In the genomic region with DNA sequence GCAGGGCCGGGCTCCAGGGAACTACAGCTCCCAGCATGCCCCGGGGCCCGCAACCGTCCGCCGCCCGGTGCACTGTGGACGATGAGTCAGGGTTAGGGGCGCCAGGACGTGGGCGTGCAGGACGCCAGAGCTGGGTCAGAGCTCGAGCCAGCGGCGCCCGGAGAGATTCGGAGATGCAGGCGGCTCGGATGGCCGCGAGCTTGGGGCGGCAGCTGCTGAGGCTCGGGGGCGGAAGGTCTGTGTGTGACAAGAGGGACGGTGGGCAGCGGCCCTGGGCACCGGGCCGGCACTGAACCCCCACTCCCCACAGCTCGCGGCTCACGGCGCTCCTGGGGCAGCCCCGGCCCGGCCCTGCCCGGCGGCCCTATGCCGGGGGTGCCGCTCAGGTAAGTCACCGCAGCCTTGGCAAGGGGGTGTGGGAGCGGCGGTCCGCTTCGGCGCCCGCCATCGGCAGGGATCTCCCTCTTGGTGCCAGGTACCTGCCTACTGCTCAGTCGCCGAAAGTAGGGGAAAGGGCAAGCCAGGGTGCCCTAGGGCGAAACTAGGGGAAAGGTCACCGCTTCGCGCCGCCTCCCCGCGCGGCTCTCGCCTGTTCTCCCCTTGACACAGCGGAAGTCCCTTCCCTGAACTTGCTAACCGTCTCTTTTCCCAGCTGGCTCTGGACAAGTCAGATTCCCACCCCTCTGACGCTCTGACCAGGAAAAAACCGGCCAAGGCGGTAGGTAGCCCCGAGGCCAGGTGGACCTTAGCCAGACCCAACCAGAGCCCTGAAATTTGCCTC, we compare ENCODE assay signal across 1 cellular context.
A peak's percentile ranks its signal among the peaks of the same experiment; 100 is the strongest.
TF ChIP-seq lines count a peak whose summit lies in the region.

A gene (plus strand): TSS at position 127 of the 781 bp plus-strand sequence. CDS start 47 bp downstream, at position 174.
A gene (minus strand): TSS at position 25 of the 781 bp plus-strand sequence.

TF ChIP-seq in HEK293, 187 proteins besides CTCF, POLR2A, EP300 and RAD21 (continued from another document):
- TF ChIP-seq, protein P1, sequence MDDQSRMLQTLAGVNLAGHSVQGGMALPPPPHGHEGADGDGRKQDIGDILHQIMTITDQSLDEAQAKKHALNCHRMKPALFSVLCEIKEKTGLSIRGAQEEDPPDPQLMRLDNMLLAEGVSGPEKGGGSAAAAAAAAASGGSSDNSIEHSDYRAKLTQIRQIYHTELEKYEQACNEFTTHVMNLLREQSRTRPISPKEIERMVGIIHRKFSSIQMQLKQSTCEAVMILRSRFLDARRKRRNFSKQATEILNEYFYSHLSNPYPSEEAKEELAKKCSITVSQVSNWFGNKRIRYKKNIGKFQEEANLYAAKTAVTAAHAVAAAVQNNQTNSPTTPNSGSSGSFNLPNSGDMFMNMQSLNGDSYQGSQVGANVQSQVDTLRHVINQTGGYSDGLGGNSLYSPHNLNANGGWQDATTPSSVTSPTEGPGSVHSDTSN (CRISPR knock-in tag; IDR thresholded peaks at IDR 0.05) = 0 out of 2 replicates have a peak, but pooled peaks have one; percentile 65
- TF ChIP-seq, protein P2, sequence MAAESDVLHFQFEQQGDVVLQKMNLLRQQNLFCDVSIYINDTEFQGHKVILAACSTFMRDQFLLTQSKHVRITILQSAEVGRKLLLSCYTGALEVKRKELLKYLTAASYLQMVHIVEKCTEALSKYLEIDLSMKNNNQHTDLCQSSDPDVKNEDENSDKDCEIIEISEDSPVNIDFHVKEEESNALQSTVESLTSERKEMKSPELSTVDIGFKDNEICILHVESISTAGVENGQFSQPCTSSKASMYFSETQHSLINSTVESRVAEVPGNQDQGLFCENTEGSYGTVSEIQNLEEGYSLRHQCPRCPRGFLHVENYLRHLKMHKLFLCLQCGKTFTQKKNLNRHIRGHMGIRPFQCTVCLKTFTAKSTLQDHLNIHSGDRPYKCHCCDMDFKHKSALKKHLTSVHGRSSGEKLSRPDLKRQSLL (tag by site-specific recombination; IDR thresholded peaks at IDR 0.05) = peak; percentile 86
- TF ChIP-seq ZNF501 (tag by site-specific recombination; IDR thresholded peaks at IDR 0.05) (peak; percentile 79), ZNF394 (tag by site-specific recombination; IDR thresholded peaks at IDR 0.05; ENCODE audit: borderline replicate concordance) (peak; percentile 35; the same call in 1 of the 2 replicates), ZIC2 (tag by site-specific recombination; IDR thresholded peaks at IDR 0.05) (peak; percentile 59), IKZF3 (tag by site-specific recombination; IDR thresholded peaks at IDR 0.05) (peak; percentile 68; the same call in 1 of the 2 replicates), ZNF292 (tag by site-specific recombination; IDR thresholded peaks at IDR 0.05; ENCODE audit: borderline replicate concordance, low read depth) (0 out of 2 replicates have a peak, but pooled peaks have one; percentile 1), KLF16 (tag by site-specific recombination; IDR thresholded peaks at IDR 0.05) (peak; percentile 78), GLIS2 (tag by site-specific recombination; IDR thresholded peaks at IDR 0.05) (peak; percentile 62), REPIN1 (tag by site-specific recombination; IDR thresholded peaks at IDR 0.05; ENCODE audit: low read depth) (0 out of 2 replicates have a peak, but pooled peaks have one; percentile 13), SP7 (tag by site-specific recombination; IDR thresholded peaks at IDR 0.05) (peak; percentile 63), ZNF561 (tag by site-specific recombination; IDR thresholded peaks at IDR 0.05; ENCODE audit: borderline replicate concordance) (peak; percentile 71; the same call in 1 of the 2 replicates), KLF7 (tag by site-specific recombination; IDR thresholded peaks at IDR 0.05; ENCODE audit: borderline replicate concordance) (0 out of 2 replicates have a peak, but pooled peaks have one; percentile 20), ZFP37 (tag by site-specific recombination; IDR thresholded peaks at IDR 0.05) (peak; percentile 64; the same call in 1 of the 2 replicates), ZNF184 (tag by site-specific recombination; IDR thresholded peaks at IDR 0.05) (0 out of 2 replicates have a peak, but pooled peaks have one; percentile 43), ZNF223 (tag by site-specific recombination; IDR thresholded peaks at IDR 0.05) (no peak), ZNF146 (tag by site-specific recombination; IDR thresholded peaks at IDR 0.05) (peak; percentile 10; the same call in 1 of the 2 replicates), SP3 (tag by site-specific recombination; IDR thresholded peaks at IDR 0.05) (peak; percentile 70), YY1 (tag by site-specific recombination; IDR thresholded peaks at IDR 0.05) (peak; percentile 26; the same call in 1 of the 2 replicates), KLF8 (tag by site-specific recombination; IDR thresholded peaks at IDR 0.05) (0 out of 2 replicates have a peak, but pooled peaks have one; percentile 53), ZNF335 (tag by site-specific recombination; conservative IDR thresholded peaks at IDR 0.05) (peak; percentile 98), SP2 (tag by site-specific recombination; IDR thresholded peaks at IDR 0.05) (0 out of 2 replicates have a peak, but pooled peaks have one; percentile 2), ZNF600 (tag by site-specific recombination; IDR thresholded peaks at IDR 0.05) (peak; percentile 79), ZBTB1 (tag by site-specific recombination; IDR thresholded peaks at IDR 0.05) (no peak)
- TF ChIP-seq, protein P3, sequence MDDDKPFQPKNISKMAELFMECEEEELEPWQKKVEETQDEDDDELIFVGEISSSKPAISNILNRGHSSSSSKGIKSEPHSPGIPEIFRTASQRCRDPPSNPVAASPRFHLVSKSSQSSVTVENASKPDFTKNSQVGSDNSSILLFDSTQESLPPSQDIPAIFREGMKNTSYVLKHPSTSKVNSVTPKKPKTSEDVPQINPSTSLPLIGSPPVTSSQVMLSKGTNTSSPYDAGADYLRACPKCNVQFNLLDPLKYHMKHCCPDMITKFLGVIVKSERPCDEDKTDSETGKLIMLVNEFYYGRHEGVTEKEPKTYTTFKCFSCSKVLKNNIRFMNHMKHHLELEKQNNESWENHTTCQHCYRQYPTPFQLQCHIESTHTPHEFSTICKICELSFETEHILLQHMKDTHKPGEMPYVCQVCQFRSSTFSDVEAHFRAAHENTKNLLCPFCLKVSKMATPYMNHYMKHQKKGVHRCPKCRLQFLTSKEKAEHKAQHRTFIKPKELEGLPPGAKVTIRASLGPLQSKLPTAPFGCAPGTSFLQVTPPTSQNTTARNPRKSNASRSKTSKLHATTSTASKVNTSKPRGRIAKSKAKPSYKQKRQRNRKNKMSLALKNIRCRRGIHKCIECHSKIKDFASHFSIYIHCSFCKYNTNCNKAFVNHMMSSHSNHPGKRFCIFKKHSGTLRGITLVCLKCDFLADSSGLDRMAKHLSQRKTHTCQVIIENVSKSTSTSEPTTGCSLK (tag by site-specific recombination; IDR thresholded peaks at IDR 0.05) = no peak
- TF ChIP-seq, protein P4, sequence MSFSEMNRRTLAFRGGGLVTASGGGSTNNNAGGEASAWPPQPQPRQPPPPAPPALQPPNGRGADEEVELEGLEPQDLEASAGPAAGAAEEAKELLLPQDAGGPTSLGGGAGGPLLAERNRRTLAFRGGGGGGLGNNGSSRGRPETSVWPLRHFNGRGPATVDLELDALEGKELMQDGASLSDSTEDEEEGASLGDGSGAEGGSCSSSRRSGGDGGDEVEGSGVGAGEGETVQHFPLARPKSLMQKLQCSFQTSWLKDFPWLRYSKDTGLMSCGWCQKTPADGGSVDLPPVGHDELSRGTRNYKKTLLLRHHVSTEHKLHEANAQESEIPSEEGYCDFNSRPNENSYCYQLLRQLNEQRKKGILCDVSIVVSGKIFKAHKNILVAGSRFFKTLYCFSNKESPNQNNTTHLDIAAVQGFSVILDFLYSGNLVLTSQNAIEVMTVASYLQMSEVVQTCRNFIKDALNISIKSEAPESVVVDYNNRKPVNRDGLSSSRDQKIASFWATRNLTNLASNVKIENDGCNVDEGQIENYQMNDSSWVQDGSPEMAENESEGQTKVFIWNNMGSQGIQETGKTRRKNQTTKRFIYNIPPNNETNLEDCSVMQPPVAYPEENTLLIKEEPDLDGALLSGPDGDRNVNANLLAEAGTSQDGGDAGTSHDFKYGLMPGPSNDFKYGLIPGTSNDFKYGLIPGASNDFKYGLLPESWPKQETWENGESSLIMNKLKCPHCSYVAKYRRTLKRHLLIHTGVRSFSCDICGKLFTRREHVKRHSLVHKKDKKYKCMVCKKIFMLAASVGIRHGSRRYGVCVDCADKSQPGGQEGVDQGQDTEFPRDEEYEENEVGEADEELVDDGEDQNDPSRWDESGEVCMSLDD (tag by site-specific recombination; IDR thresholded peaks at IDR 0.05) = peak; percentile 93
- TF ChIP-seq, protein P5, sequence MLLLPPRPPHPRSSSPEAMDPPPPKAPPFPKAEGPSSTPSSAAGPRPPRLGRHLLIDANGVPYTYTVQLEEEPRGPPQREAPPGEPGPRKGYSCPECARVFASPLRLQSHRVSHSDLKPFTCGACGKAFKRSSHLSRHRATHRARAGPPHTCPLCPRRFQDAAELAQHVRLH (tag by site-specific recombination; IDR thresholded peaks at IDR 0.05) = peak; percentile 90
- TF ChIP-seq, protein P6, sequence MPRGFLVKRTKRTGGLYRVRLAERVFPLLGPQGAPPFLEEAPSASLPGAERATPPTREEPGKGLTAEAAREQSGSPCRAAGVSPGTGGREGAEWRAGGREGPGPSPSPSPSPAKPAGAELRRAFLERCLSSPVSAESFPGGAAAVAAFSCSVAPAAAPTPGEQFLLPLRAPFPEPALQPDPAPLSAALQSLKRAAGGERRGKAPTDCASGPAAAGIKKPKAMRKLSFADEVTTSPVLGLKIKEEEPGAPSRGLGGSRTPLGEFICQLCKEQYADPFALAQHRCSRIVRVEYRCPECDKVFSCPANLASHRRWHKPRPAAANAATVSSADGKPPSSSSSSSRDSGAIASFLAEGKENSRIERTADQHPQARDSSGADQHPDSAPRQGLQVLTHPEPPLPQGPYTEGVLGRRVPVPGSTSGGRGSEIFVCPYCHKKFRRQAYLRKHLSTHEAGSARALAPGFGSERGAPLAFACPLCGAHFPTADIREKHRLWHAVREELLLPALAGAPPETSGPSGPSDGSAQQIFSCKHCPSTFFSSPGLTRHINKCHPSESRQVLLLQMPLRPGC (tag by site-specific recombination; IDR thresholded peaks at IDR 0.05) = 0 out of 2 replicates have a peak, but pooled peaks have one; percentile 14
- TF ChIP-seq, protein P7, sequence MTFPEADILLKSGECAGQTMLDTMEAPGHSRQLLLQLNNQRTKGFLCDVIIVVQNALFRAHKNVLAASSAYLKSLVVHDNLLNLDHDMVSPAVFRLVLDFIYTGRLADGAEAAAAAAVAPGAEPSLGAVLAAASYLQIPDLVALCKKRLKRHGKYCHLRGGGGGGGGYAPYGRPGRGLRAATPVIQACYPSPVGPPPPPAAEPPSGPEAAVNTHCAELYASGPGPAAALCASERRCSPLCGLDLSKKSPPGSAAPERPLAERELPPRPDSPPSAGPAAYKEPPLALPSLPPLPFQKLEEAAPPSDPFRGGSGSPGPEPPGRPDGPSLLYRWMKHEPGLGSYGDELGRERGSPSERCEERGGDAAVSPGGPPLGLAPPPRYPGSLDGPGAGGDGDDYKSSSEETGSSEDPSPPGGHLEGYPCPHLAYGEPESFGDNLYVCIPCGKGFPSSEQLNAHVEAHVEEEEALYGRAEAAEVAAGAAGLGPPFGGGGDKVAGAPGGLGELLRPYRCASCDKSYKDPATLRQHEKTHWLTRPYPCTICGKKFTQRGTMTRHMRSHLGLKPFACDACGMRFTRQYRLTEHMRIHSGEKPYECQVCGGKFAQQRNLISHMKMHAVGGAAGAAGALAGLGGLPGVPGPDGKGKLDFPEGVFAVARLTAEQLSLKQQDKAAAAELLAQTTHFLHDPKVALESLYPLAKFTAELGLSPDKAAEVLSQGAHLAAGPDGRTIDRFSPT (tag by site-specific recombination; IDR thresholded peaks at IDR 0.05) = peak; percentile 91
- TF ChIP-seq, protein P8, sequence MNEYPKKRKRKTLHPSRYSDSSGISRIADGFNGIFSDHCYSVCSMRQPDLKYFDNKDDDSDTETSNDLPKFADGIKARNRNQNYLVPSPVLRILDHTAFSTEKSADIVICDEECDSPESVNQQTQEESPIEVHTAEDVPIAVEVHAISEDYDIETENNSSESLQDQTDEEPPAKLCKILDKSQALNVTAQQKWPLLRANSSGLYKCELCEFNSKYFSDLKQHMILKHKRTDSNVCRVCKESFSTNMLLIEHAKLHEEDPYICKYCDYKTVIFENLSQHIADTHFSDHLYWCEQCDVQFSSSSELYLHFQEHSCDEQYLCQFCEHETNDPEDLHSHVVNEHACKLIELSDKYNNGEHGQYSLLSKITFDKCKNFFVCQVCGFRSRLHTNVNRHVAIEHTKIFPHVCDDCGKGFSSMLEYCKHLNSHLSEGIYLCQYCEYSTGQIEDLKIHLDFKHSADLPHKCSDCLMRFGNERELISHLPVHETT (tag by site-specific recombination; IDR thresholded peaks at IDR 0.05) = no peak
